13 cellular contexts compared by ENCODE assay signal in the genomic region with DNA sequence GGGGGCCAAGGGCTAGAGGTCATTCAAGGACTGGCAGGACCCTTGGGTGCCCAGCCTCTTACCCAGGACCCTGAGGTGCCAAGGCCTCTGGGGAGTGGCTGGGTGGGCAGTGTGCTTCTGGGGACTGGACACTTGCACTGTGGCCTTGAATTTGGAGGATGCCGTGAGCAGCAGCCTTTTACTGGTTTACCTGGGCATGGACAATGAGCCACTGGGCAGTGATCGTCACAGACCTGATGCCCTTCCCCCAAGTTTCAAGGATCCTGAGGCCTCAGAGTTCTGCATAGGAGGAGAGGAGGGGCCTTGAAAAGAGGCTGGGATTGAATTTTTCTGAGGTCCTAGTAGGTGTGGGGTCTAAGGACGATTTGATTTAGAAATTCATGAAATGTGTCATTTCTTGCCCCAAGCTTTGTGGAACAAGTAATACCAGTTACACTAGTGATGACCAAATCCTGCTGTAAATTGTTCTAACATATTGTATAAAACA.
A peak's percentile ranks its signal among the peaks of the same experiment; 100 is the strongest.
DNase-seq lines count a peak whose midpoint lies in the region; ATAC-seq, FAIRE-seq and TF ChIP-seq lines count a peak whose summit lies in the region.
"Had no signal": no experiment of that assay in that cellular context is flagged by ENCODE, and none has a peak within 500 bp of the region (broad histone marks: within the 10 kb centered on the region; RNA-seq: fewer than 3 reads in every experiment).

No MANE protein-coding gene starts in this region.

- H3K4me3 ChIP-seq in pancreas, result no peak overlapping the region
- H3K4me3 ChIP-seq: HAP-1 had no signal

- no peaks in the 10 kb centered on the region for H3K27me3 ChIP-seq in pancreas

- 57 to 58% methylated on average over 3 of the region's 3 CpGs for WGBS in pancreas, 2 donors

- no peaks in the 10 kb centered on the region for H3K36me3 ChIP-seq in pancreas
- H3K36me3 ChIP-seq: HAP-1, WERI-Rb-1 had no signal

- H3K9me3 ChIP-seq in pancreas, result no peaks in the 10 kb centered on the region
- H3K9me3 ChIP-seq: HAP-1 had no signal

- no peak for TF ChIP-seq CTCF in pancreas (IDR thresholded peaks at IDR 0.05)

- peak; percentile 24 for DNase-seq in DMS53 treated with DMSO at 0.1 percent for 48 hours (lab: John Stamatoyannopoulos, UW; ENCODE audit: unreplicated experiment)
- DNase-seq in RPMI7951 (ENCODE audit: low read depth), result peak; percentile 69
- peak in 1 of 6 donors; percentile 43 for DNase-seq in pancreas
- no peak for DNase-seq in NK-92 treated with Interleukin-12 subunit alpha and Interleukin-12 subunit beta, amount 100 ng/mL, for 24 hours (lab: John Stamatoyannopoulos, UW)
- DNase-seq in NCI-H2081 (lab: John Stamatoyannopoulos, UW), result no peak
- DNase-seq: activated gamma-delta T cell treated with Interleukin-2 at 50 U/mL for 16 hours; CD8-positive, alpha-beta T cell; NCI-H82; WERI-Rb-1 had no signal

- intact Hi-C loops in pancreas (cut with DNase I), result no loop called here

- no peak for FAIRE-seq in pancreas (lab: Jason Lieb, UNC)

- H3K27ac ChIP-seq in pancreas, result peak overlapping the region; percentile 68 to 93 (median 88)
- H3K27ac ChIP-seq: WERI-Rb-1 had no signal

- ATAC-seq in esophagus mucosa, result peak; percentile 65
- ATAC-seq in pancreas, result peak; percentile 24 to 47 (median 38)
- ATAC-seq in HG02642 (IDR thresholded peaks at IDR 0.05; ENCODE audit: poor library complexity, unreplicated experiment), result no peak
- ATAC-seq in GM18858 (IDR thresholded peaks at IDR 0.05; ENCODE audit: unreplicated experiment), result no peak
- ATAC-seq: CD8-positive, alpha-beta T cell had no signal

- peaks cover 8 to 32% (median 14%) of the 10 kb centered on the region in 3 donors for H3K4me1 ChIP-seq in pancreas

Comparison
In these comparisons a context has a peak if more than half of its experiments do, and no peak if none do; other contexts are left out.
1. DNase-seq: peak in DMS53 treated with DMSO at 0.1 percent for 48 hours (single experiment) and RPMI7951 (single experiment); none in NK-92 treated with Interleukin-12 subunit alpha and Interleukin-12 subunit beta, amount 100 ng/mL, for 24 hours (single experiment) and NCI-H2081 (0 of 2).
2. ATAC-seq: peak in esophagus mucosa (single experiment) and pancreas (4 of 4); none in HG02642 (single experiment) and GM18858 (single experiment).